ENCODE assay signal across 10 cellular contexts in the genomic region with DNA sequence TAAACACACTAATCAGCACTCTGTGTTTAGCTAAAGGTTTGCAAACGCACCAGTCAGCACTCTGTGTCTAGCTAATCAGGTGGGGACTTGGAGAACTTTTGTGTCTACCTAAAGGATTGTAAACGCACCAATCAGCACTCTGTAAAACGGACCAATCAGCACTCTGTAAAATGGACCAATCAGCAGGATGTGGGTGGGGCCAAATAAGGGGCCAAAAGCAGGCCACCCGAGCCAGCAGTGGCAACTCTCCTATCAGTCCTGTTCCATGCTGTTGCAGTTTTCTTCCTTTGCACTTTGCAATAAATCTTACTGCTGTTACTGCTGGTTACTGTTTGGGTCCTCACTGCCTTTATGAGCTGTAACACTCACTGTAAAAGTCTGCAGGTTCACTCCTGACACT. TPM values are rescaled to one million over a fixed set of nuclear protein-coding genes. Genes with fewer than 3 reads are reported as not detected.
DNase-seq lines count a peak whose midpoint lies in the region; ATAC-seq, FAIRE-seq and TF ChIP-seq lines count a peak whose summit lies in the region.
"Not testable (repeated sequence)": the region's sequence is repeated elsewhere in the genome, so short reads cannot be mapped to it uniquely, and the experiment has no call there.
"Had no signal": no experiment of that assay in that cellular context is flagged by ENCODE, and none has a peak within 500 bp of the region (broad histone marks: within the 10 kb centered on the region; RNA-seq: fewer than 3 reads in every experiment).

No MANE protein-coding gene starts in this region.

- H3K4me1 Mint-ChIP-seq in WTC11, result peaks cover 26% of the 10 kb centered on the region

- H3K27ac ChIP-seq in IMR-90 (ENCODE audit: insufficient read depth, low read length); K562 (ENCODE audit: extremely low read depth, low read depth, low read length); H1 (ENCODE audit: low read depth, low read length); testis: not testable (repeated sequence)

- H3K79me2 ChIP-seq in K562 (ENCODE audit: control insufficient read depth, insufficient read depth, low read length); H1 (ENCODE audit: control insufficient read depth in 1 of 2, insufficient read depth in 2 of 2, low read length in 2 of 2): not testable (repeated sequence)

- not testable (repeated sequence) for H3K27me3 ChIP-seq in IMR-90 (ENCODE audit: control insufficient read depth, insufficient read depth, low read length); K562 (ENCODE audit: control insufficient read depth in 2 of 2, insufficient read depth in 2 of 2, low read length in 2 of 2); H1 (replicated peaks in 1 of 4; ENCODE audit: control insufficient read depth in 3 of 4, extremely low read depth in 1 of 4, insufficient read depth in 3 of 4, low read length in 3 of 4); testis

- not testable (repeated sequence) for TF ChIP-seq EP300 in K562 (IDR thresholded peaks at IDR 0.05; ENCODE audit: low read length); H1 (IDR thresholded peaks at IDR 0.05; ENCODE audit: borderline replicate concordance in 1 of 2, low read depth in 2 of 2, low read length in 2 of 2)

- not testable (repeated sequence) for H3K9me1 ChIP-seq in IMR-90 (ENCODE audit: insufficient read depth, low read length); K562 (ENCODE audit: control insufficient read depth, insufficient read depth, low read length)

- POLR2A ChIA-PET in IMR-90 (lab: Charles Lee; ENCODE audit: unreplicated experiment); WTC11 (lab: Charles Lee): not testable (repeated sequence)
- POLR2A ChIA-PET in K562 (lab: Yijun Ruan, JAX) (interaction anchor here (0.6 to 2.0 kb wide), 4 partner anchors 8 to 641 kb away, joined by 3 to 10 read pairs (median 6); a partner anchor contains a TSS), H1 (lab: Charles Lee; ENCODE audit: partially characterized antibody) (interaction anchor here (1.1 to 2.9 kb wide), 2 partner anchors 8 to 20 kb away, joined by 3 to 15 read pairs; no protein-coding TSS in a partner anchor)

- not testable (repeated sequence) for H3K79me1 ChIP-seq in IMR-90 (ENCODE audit: low read depth in 1 of 2, low read length in 2 of 2); H1 (ENCODE audit: low read depth, low read length)

- not testable (repeated sequence) for H3K9me3 ChIP-seq in IMR-90 (ENCODE audit: control insufficient read depth, insufficient read depth, low read length); K562 (replicated peaks; ENCODE audit: control insufficient read depth, insufficient read depth, low read depth, low read length); H1 (ENCODE audit: insufficient read depth in 2 of 2, low read depth in 1 of 2, low read length in 1 of 2); testis

- not testable (repeated sequence) for H3K23ac ChIP-seq in IMR-90 (ENCODE audit: low read depth, low read length); H1 (ENCODE audit: insufficient read length)

- not testable (repeated sequence) for H2BK5ac ChIP-seq in IMR-90 (ENCODE audit: low read depth, low read length, poor library complexity, severe bottlenecking); H1 (ENCODE audit: low read depth, low read length)

- not testable (repeated sequence) for TF ChIP-seq RAD21 in IMR-90 (IDR thresholded peaks at IDR 0.05; ENCODE audit: low read length); K562 (CRISPR knock-in tag; conservative IDR thresholded peaks at IDR 0.05 in 1 of 2, IDR thresholded peaks at IDR 0.05 in 1 of 2); H1 (IDR thresholded peaks at IDR 0.05 in 1 of 2, conservative IDR thresholded peaks at IDR 0.05 in 1 of 2; ENCODE audit: low read depth in 2 of 2, low read length in 2 of 2)

- not testable (repeated sequence) for H3K9ac ChIP-seq in IMR-90 (ENCODE audit: low read depth, low read length); K562 (ENCODE audit: insufficient read depth in 1 of 2, low read depth in 2 of 2, low read length in 2 of 2); H1 (replicated peaks in 1 of 4; ENCODE audit: extremely low read depth in 1 of 4, low read depth in 3 of 4, low read length in 3 of 4)

- H3K4me1 ChIP-seq in IMR-90 (ENCODE audit: control insufficient read depth, insufficient read depth, low read length); H1 (replicated peaks in 1 of 4; ENCODE audit: control insufficient read depth in 3 of 4, insufficient read depth in 4 of 4, low read length in 3 of 4); testis: not testable (repeated sequence)
- peaks cover 11 to 18% of the 10 kb centered on the region in 2 experiments for H3K4me1 ChIP-seq in K562 (replicated peaks in 1 of 2; ENCODE audit: control insufficient read depth in 2 of 2, insufficient read depth in 2 of 2, low read length in 2 of 2)

- H2BK12ac ChIP-seq in H1 (ENCODE audit: low read depth, low read length), result not testable (repeated sequence)

- H3K56ac ChIP-seq in IMR-90 (ENCODE audit: extremely low read depth, insufficient read depth, low read length); H1 (replicated peaks; ENCODE audit: insufficient read length, low read depth, low read length): not testable (repeated sequence)

- not testable (repeated sequence) for H3K4me2 ChIP-seq in IMR-90 (ENCODE audit: low read depth, low read length); K562 (ENCODE audit: insufficient read depth, low read length); H1 (ENCODE audit: insufficient read depth in 1 of 2, low read depth in 2 of 2, low read length in 2 of 2)

- H3K9me3 Mint-ChIP-seq in WTC11, result not testable (repeated sequence)

- dilution Hi-C loops in IMR-90 (cut with HindIII; ENCODE audit: low sequenced_read_pairs, unreplicated experiment), result not testable (repeated sequence)

- not testable (repeated sequence) for H2AK5ac ChIP-seq in IMR-90 (ENCODE audit: low read depth, low read length); H1 (ENCODE audit: low read depth, low read length)

- TF ChIP-seq POLR2A in IMR-90 (IDR thresholded peaks at IDR 0.05; ENCODE audit: low read depth, low read length); K562 (conservative IDR thresholded peaks at IDR 0.05); H1 (IDR thresholded peaks at IDR 0.05; ENCODE audit: control extremely low read depth in 1 of 2, low read depth in 2 of 2, low read length in 2 of 2); testis (IDR thresholded peaks at IDR 0.05): not testable (repeated sequence)

- not testable (repeated sequence) for H2AK9ac ChIP-seq in IMR-90 (replicated peaks; ENCODE audit: low read depth, low read length, poor library complexity)

- CTCF ChIA-PET in IMR-90 (lab: Yijun Ruan, JAX); K562 (lab: Yijun Ruan, JAX; ENCODE audit: low intra/inter-chr PET ratio): not testable (repeated sequence)
- CTCF ChIA-PET in WTC11 (lab: Charles Lee) (interaction anchor here (1.1 kb wide), 1 partner anchor 18 kb away, joined by 4 read pairs; no protein-coding TSS in a partner anchor), H1 (lab: Charles Lee; ENCODE audit: partially characterized antibody) (interaction anchor here (1.1 to 1.8 kb wide), 3 partner anchors 18 to 327 kb away, joined by 4 to 9 read pairs (median 4); a partner anchor contains a TSS)

- H4K8ac ChIP-seq in IMR-90 (ENCODE audit: low read depth in 2 of 2, low read length in 2 of 2); H1 (ENCODE audit: extremely low read depth, insufficient read depth, low read length): not testable (repeated sequence)

- H2AFZ ChIP-seq in IMR-90 (replicated peaks; ENCODE audit: low read length, poor library complexity); K562 (ENCODE audit: low read depth, low read length); H1 (ENCODE audit: low read length): not testable (repeated sequence)

- DNase-seq in IMR-90; WTC11 (ENCODE audit: low spot score); K562 (ENCODE audit: extremely low read depth in 1 of 4, low spot score in 3 of 4); H1 (ENCODE audit: low read depth in 1 of 2, low spot score in 2 of 2): not testable (repeated sequence)
- DNase-seq in activated CD4-positive, alpha-beta T cell treated with anti-CD3 and anti-CD28 coated beads for 48 hours, result peak; percentile 21
- DNase-seq in cardiac septum (ENCODE audit: low spot score), result peak; percentile 63
- DNase-seq in testis, result peak; percentile 56

- 80% methylated on average over 3 of the region's 4 CpGs; no CpG with 5 or more reads in 1 of the 2 experiments for WGBS in IMR-90 (ENCODE audit: extremely low coverage in 2 of 2, insufficient read length in 1 of 2), 2 experiments
- 66% methylated on average over 4 of the region's 4 CpGs for WGBS in K562 (ENCODE audit: insufficient coverage, low coverage, missing lambda C conversion rate)
- WGBS in H1 (ENCODE audit: extremely low coverage in 1 of 2, insufficient coverage in 1 of 2, insufficient read length in 1 of 2, insufficient replicate concordance in 2 of 2, low coverage in 1 of 2, low lambda C conversion rate in 2 of 2, missing lambda C conversion rate in 1 of 2), 2 experiments, result 80% methylated on average over 4 of the region's 4 CpGs; no CpG with 5 or more reads in 1 of the 2 experiments
- 64 to 74% methylated on average over 4 of the region's 4 CpGs for WGBS in testis, 2 donors

- H3K23me2 ChIP-seq in H1 (ENCODE audit: low read depth, low read length), result not testable (repeated sequence)

- H2BK15ac ChIP-seq in IMR-90 (ENCODE audit: low read depth, low read length); H1 (ENCODE audit: low read length): not testable (repeated sequence)

- H3K4me3 ChIP-seq in IMR-90 (ENCODE audit: insufficient read depth, low read depth, low read length); K562; H1 (ENCODE audit: extremely low read depth in 1 of 4, insufficient read depth in 2 of 4, low read depth in 3 of 4, low read length in 4 of 4): not testable (repeated sequence)
- peak overlapping the region in 1 of 2 donors; percentile 28 for H3K4me3 ChIP-seq in testis

- H3K27ac Mint-ChIP-seq in WTC11, result not testable (repeated sequence)

- not testable (repeated sequence) for H2BK120ac ChIP-seq in IMR-90 (ENCODE audit: low read depth, low read length); H1 (replicated peaks; ENCODE audit: low read depth, low read length)

- intact Hi-C loops in IMR-90 (cut with micrococcal nuclease); K562 (cut with micrococcal nuclease); cardiac septum (cut with DNase I); testis (cut with DNase I; ENCODE audit: low total_unique reads): not testable (repeated sequence)

- not testable (repeated sequence) for H4K91ac ChIP-seq in IMR-90 (ENCODE audit: insufficient read depth, low read depth, low read length); H1 (replicated peaks; ENCODE audit: insufficient read length, low read length)

- H3K36me3 Mint-ChIP-seq in WTC11, result peaks cover 16% of the 10 kb centered on the region

- not testable (repeated sequence) for BruUV-seq in IMR-90 (replicated peaks; lab: Mats Ljungman, UMichigan); K562 (replicated peaks; lab: Mats Ljungman, UMichigan)

- not testable (repeated sequence) for H3K4me3 Mint-ChIP-seq in WTC11

- H4K5ac ChIP-seq in IMR-90 (ENCODE audit: low read depth, low read length); H1 (ENCODE audit: insufficient read length, low read depth, low read length): not testable (repeated sequence)

- not testable (repeated sequence) for H3K14ac ChIP-seq in IMR-90 (replicated peaks; ENCODE audit: low read depth, low read length); H1 (ENCODE audit: insufficient read length)

- FAIRE-seq in K562 (lab: Jason Lieb, UNC); H1 (lab: Jason Lieb, UNC): not testable (repeated sequence)

- not testable (repeated sequence) for ATAC-seq in IMR-90 (ENCODE audit: low read depth); WTC11
- ATAC-seq in K562, result peak; percentile 36

- H2BK20ac ChIP-seq in IMR-90 (ENCODE audit: low read depth, low read length); H1 (ENCODE audit: low read length): not testable (repeated sequence)

- in situ Hi-C loops in IMR-90 (cut with MboI; ENCODE audit: low sequenced_read_pairs), result loop anchor here (25.0 kb wide), 1 partner anchor 1254 kb away; no protein-coding TSS in a partner anchor
- in situ Hi-C loops in K562 (cut with MboI), result not testable (repeated sequence)

- not testable (repeated sequence) for H4K20me1 ChIP-seq in IMR-90 (ENCODE audit: insufficient read depth, low read length); K562 (replicated peaks; ENCODE audit: control insufficient read depth, insufficient read depth, low read length); H1 (replicated peaks in 1 of 2; ENCODE audit: control insufficient read depth in 1 of 2, insufficient read depth in 2 of 2, low read length in 2 of 2)

- not testable (repeated sequence) for TF ChIP-seq CTCF in IMR-90 (conservative IDR thresholded peaks at IDR 0.05; ENCODE audit: low read depth, low read length); WTC11 (IDR thresholded peaks at IDR 0.05); K562 (IDR thresholded peaks at IDR 0.05 in 2 of 3, conservative IDR thresholded peaks at IDR 0.05 in 1 of 3; ENCODE audit: insufficient read depth in 2 of 3, low read depth in 1 of 3, low read length in 3 of 3); H1 (IDR thresholded peaks at IDR 0.05; ENCODE audit: control extremely low read depth in 1 of 3, insufficient read depth in 1 of 3, low read depth in 1 of 3, low read length in 3 of 3); testis (IDR thresholded peaks at IDR 0.05)

- H3K4ac ChIP-seq in IMR-90 (ENCODE audit: low read depth, low read length); H1 (replicated peaks; ENCODE audit: insufficient read length, low read depth, low read length): not testable (repeated sequence)

- H3K36me3 ChIP-seq in IMR-90 (ENCODE audit: control insufficient read depth, insufficient read depth, low read length); K562 (ENCODE audit: control insufficient read depth, insufficient read depth, low read length); H1 (ENCODE audit: control insufficient read depth in 2 of 4, insufficient read depth in 4 of 4, low read length in 3 of 4); testis (ENCODE audit: low read depth, missing control alignments): not testable (repeated sequence)

- not testable (repeated sequence) for H3K18ac ChIP-seq in IMR-90 (ENCODE audit: low read depth, low read length); H1 (ENCODE audit: extremely low read depth, low read length)

- H3K27me3 Mint-ChIP-seq in WTC11 (ENCODE audit: low read depth), result not testable (repeated sequence)

RNA-seq across cellular contexts. Expression of a gene that starts 6.0 kb away (rescaled TPM):
- total RNA-seq in IMR-90 (2012; rRNA removed) (66.5 and 158 TPM in 2 replicates), WTC11 (2021) (72.7 to 82.9 TPM (median 78.0 TPM) in 3 replicates), K562 (2014; rRNA removed) (149 and 174 TPM in 2 replicates), K562 (2014; rRNA removed; fragmentation: Illumina TruSeq; extraction: Trizol) (263 and 285 TPM in 2 replicates), K562 (2015; rRNA removed; fragmentation: Illumina TruSeq; extraction: Trizol) (181 and 217 TPM in 2 replicates), K562 (2021) (211 and 214 TPM in 2 replicates), cardiac septum (92.4 TPM), testis (100 to 1,000 TPM in 1 of 2 donors, 10 to 100 TPM in 1; 91.7 to 106 TPM)
- polyA plus RNA-seq in IMR-90 (2012; rRNA removed) (80.5 and 81.4 TPM in 2 replicates), K562 (2011; rRNA removed) (247 and 349 TPM in 2 replicates), K562 (2014; fragmentation: Illumina TruSeq; extraction: Trizol) (198 and 252 TPM in 2 replicates), K562 (2014; fragmentation: Nextera tagmentation; extraction: Ambion mirVana) (100 to 1,000 TPM; 777 to 862 TPM), K562 (2014; rRNA removed) (271 and 298 TPM in 2 replicates), H1 (2011; rRNA removed) (74.4 and 109 TPM in 2 replicates), testis (ENCODE audit: insufficient read depth, low read depth, low replicate concordance) (63.8 TPM)
- 55.5 and 59.7 TPM in 2 replicates for polyA plus RNA-seq in IMR-90 (2012; cell fraction: cytosol; rRNA removed)
- 15.6 and 52.6 TPM in 2 replicates for polyA plus RNA-seq in IMR-90 (2012; cell fraction: nucleus; rRNA removed; ENCODE audit: low replicate concordance)
- 120 and 171 TPM in 2 replicates for total RNA-seq in K562 (2011; cell fraction: chromatin; rRNA removed; ENCODE audit: low replicate concordance)
- total RNA-seq in K562 (2011; cell fraction: nucleolus; rRNA removed), result 123 and 128 TPM in 2 replicates
- 191 and 263 TPM in 2 replicates for total RNA-seq in K562 (2011; cell fraction: nucleoplasm; rRNA removed)
- 133 and 189 TPM in 2 replicates for polyA plus RNA-seq in K562 (2011; cell fraction: cytosol; rRNA removed)
- 63.2 and 95.0 TPM in 2 replicates for polyA plus RNA-seq in K562 (2011; cell fraction: nucleus; rRNA removed)
- 154 and 229 TPM in 2 replicates for polyA plus RNA-seq in K562 (2012)
- 116 and 118 TPM in 2 replicates for polyA minus RNA-seq in K562 (2011; rRNA and poly(A)+ RNA removed)
- polyA minus RNA-seq in K562 (2011; cell fraction: cytosol; rRNA and poly(A)+ RNA removed), result 39.9 and 48.1 TPM in 2 replicates
- 44.7 and 82.3 TPM in 2 replicates for polyA minus RNA-seq in K562 (2011; cell fraction: nucleus; rRNA and poly(A)+ RNA removed)
- total RNA-seq in H1 (2021; fragmentation: NEBNext Ultra II Directional; extraction: Animal tissue kit (Norgen Biotek cat#: 25700)), result 83.8 and 84.6 TPM in 2 replicates
- polyA plus RNA-seq in H1 (2011; cell fraction: cytosol; rRNA removed), result 123 TPM
- polyA plus RNA-seq in H1 (2011; cell fraction: nucleus; rRNA removed), result 33.9 TPM
- 58.9 to 78.5 TPM (median 65.4 TPM) in 4 replicates for polyA plus RNA-seq in H1 (2012, experiment 1 of 2)
- 74.5 TPM for polyA plus RNA-seq in H1 (2012, experiment 2 of 2)
- 128 TPM for polyA plus RNA-seq in H1 (2013, experiment 1 of 2)
- polyA plus RNA-seq in H1 (2013, experiment 2 of 2), result 143 TPM
- polyA minus RNA-seq in H1 (2011; rRNA and poly(A)+ RNA removed), result 41.8 and 44.3 TPM in 2 replicates
- 20.8 TPM for polyA minus RNA-seq in H1 (2011; cell fraction: cytosol; rRNA and poly(A)+ RNA removed)
- polyA minus RNA-seq in H1 (2011; cell fraction: nucleus; rRNA and poly(A)+ RNA removed), result 51.4 TPM

RNA-seq across cellular contexts. Expression of a gene that starts 18.8 kb away (rescaled TPM):
- total RNA-seq in IMR-90 (2012; rRNA removed) (129 and 141 TPM in 2 replicates), WTC11 (2021) (103 to 122 TPM (median 119 TPM) in 3 replicates), K562 (2014; rRNA removed) (151 TPM in 2 replicates), K562 (2014; rRNA removed; fragmentation: Illumina TruSeq; extraction: Trizol) (213 and 225 TPM in 2 replicates), K562 (2015; rRNA removed; fragmentation: Illumina TruSeq; extraction: Trizol) (150 and 160 TPM in 2 replicates), K562 (2021) (183 and 204 TPM in 2 replicates), cardiac septum (112 TPM), testis (10 to 100 TPM; 71.3 to 83.4 TPM)
- polyA plus RNA-seq in IMR-90 (2012; rRNA removed) (170 and 175 TPM in 2 replicates), K562 (2011; rRNA removed) (319 and 402 TPM in 2 replicates), K562 (2014; fragmentation: Illumina TruSeq; extraction: Trizol) (209 and 263 TPM in 2 replicates), K562 (2014; fragmentation: Nextera tagmentation; extraction: Ambion mirVana) (100 to 1,000 TPM; 472 to 496 TPM), K562 (2014; rRNA removed) (264 and 287 TPM in 2 replicates), H1 (2011; rRNA removed) (125 and 157 TPM in 2 replicates), testis (ENCODE audit: insufficient read depth, low read depth, low replicate concordance) (90.1 TPM)
- 101 and 219 TPM in 2 replicates for polyA plus RNA-seq in IMR-90 (2012; cell fraction: cytosol; rRNA removed)
- polyA plus RNA-seq in IMR-90 (2012; cell fraction: nucleus; rRNA removed; ENCODE audit: low replicate concordance), result 81.3 and 113 TPM in 2 replicates
- 79.7 and 82.0 TPM in 2 replicates for total RNA-seq in K562 (2011; cell fraction: chromatin; rRNA removed; ENCODE audit: low replicate concordance)
- total RNA-seq in K562 (2011; cell fraction: nucleolus; rRNA removed), result 114 and 131 TPM in 2 replicates
- total RNA-seq in K562 (2011; cell fraction: nucleoplasm; rRNA removed), result 125 and 142 TPM in 2 replicates
- polyA plus RNA-seq in K562 (2011; cell fraction: cytosol; rRNA removed), result 252 and 276 TPM in 2 replicates
- 76.8 and 123 TPM in 2 replicates for polyA plus RNA-seq in K562 (2011; cell fraction: nucleus; rRNA removed)
- 226 and 283 TPM in 2 replicates for polyA plus RNA-seq in K562 (2012)
- 118 and 125 TPM in 2 replicates for polyA minus RNA-seq in K562 (2011; rRNA and poly(A)+ RNA removed)
- polyA minus RNA-seq in K562 (2011; cell fraction: cytosol; rRNA and poly(A)+ RNA removed), result 42.3 and 50.0 TPM in 2 replicates
- polyA minus RNA-seq in K562 (2011; cell fraction: nucleus; rRNA and poly(A)+ RNA removed), result 13.3 and 23.7 TPM in 2 replicates
- 111 and 116 TPM in 2 replicates for total RNA-seq in H1 (2021; fragmentation: NEBNext Ultra II Directional; extraction: Animal tissue kit (Norgen Biotek cat#: 25700))
- 175 TPM for polyA plus RNA-seq in H1 (2011; cell fraction: cytosol; rRNA removed)
- polyA plus RNA-seq in H1 (2011; cell fraction: nucleus; rRNA removed), result 75.6 TPM
- polyA plus RNA-seq in H1 (2012, experiment 1 of 2), result 93.9 to 111 TPM (median 106 TPM) in 4 replicates
- polyA plus RNA-seq in H1 (2012, experiment 2 of 2), result 161 TPM
- polyA plus RNA-seq in H1 (2013, experiment 1 of 2), result 215 TPM
- 248 TPM for polyA plus RNA-seq in H1 (2013, experiment 2 of 2)
- polyA minus RNA-seq in H1 (2011; rRNA and poly(A)+ RNA removed), result 62.0 and 73.1 TPM in 2 replicates
- polyA minus RNA-seq in H1 (2011; cell fraction: cytosol; rRNA and poly(A)+ RNA removed), result 37.1 TPM
- polyA minus RNA-seq in H1 (2011; cell fraction: nucleus; rRNA and poly(A)+ RNA removed), result 34.3 TPM

RNA-seq across cellular contexts. Expression of a gene that starts 46.9 kb away (rescaled TPM):
- 22.9 and 28.6 TPM in 2 replicates for total RNA-seq in IMR-90 (2012; rRNA removed)
- polyA plus RNA-seq in IMR-90 (2012; rRNA removed), result 16.7 and 16.9 TPM in 2 replicates
- polyA plus RNA-seq in IMR-90 (2012; cell fraction: cytosol; rRNA removed), result 3.9 and 5.4 TPM in 2 replicates
- polyA plus RNA-seq in IMR-90 (2012; cell fraction: nucleus; rRNA removed; ENCODE audit: low replicate concordance), result 2.0 and 7.9 TPM in 2 replicates
- total RNA-seq in WTC11 (2021), result 24.8 to 30.4 TPM (median 24.9 TPM) in 3 replicates
- total RNA-seq in K562 (2011; cell fraction: chromatin; rRNA removed; ENCODE audit: low replicate concordance), result 9.9 and 14.5 TPM in 2 replicates
- 10.0 and 11.4 TPM in 2 replicates for total RNA-seq in K562 (2011; cell fraction: nucleolus; rRNA removed)
- 8.3 and 10.3 TPM in 2 replicates for total RNA-seq in K562 (2011; cell fraction: nucleoplasm; rRNA removed)
- 50.0 and 52.4 TPM in 2 replicates for total RNA-seq in K562 (2014; rRNA removed)
- total RNA-seq in K562 (2014; rRNA removed; fragmentation: Illumina TruSeq; extraction: Trizol), result 87.0 and 95.7 TPM in 2 replicates
- 87.3 and 90.9 TPM in 2 replicates for total RNA-seq in K562 (2015; rRNA removed; fragmentation: Illumina TruSeq; extraction: Trizol)
- 52.4 and 56.5 TPM in 2 replicates for total RNA-seq in K562 (2021)
- polyA plus RNA-seq in K562 (2011; rRNA removed), result 49.0 and 69.7 TPM in 2 replicates
- polyA plus RNA-seq in K562 (2011; cell fraction: cytosol; rRNA removed), result 16.3 and 22.3 TPM in 2 replicates
- 16.1 and 17.8 TPM in 2 replicates for polyA plus RNA-seq in K562 (2011; cell fraction: nucleus; rRNA removed)
- polyA plus RNA-seq in K562 (2012), result 28.9 and 46.1 TPM in 2 replicates
- 85.9 and 108 TPM in 2 replicates for polyA plus RNA-seq in K562 (2014; fragmentation: Illumina TruSeq; extraction: Trizol)
- 100 to 1,000 TPM; 189 to 200 TPM for polyA plus RNA-seq in K562 (2014; fragmentation: Nextera tagmentation; extraction: Ambion mirVana)
- 63.5 and 64.4 TPM in 2 replicates for polyA plus RNA-seq in K562 (2014; rRNA removed)
- 31.3 and 35.1 TPM in 2 replicates for polyA minus RNA-seq in K562 (2011; rRNA and poly(A)+ RNA removed)
- polyA minus RNA-seq in K562 (2011; cell fraction: cytosol; rRNA and poly(A)+ RNA removed), result 9.4 and 11.9 TPM in 2 replicates
- 6.9 and 11.3 TPM in 2 replicates for polyA minus RNA-seq in K562 (2011; cell fraction: nucleus; rRNA and poly(A)+ RNA removed)
- 43.6 and 46.4 TPM in 2 replicates for total RNA-seq in H1 (2021; fragmentation: NEBNext Ultra II Directional; extraction: Animal tissue kit (Norgen Biotek cat#: 25700))
- 13.2 and 19.7 TPM in 2 replicates for polyA plus RNA-seq in H1 (2011; rRNA removed)
- 29.5 TPM for polyA plus RNA-seq in H1 (2011; cell fraction: cytosol; rRNA removed)
- polyA plus RNA-seq in H1 (2011; cell fraction: nucleus; rRNA removed), result 9.4 TPM
- 27.5 to 47.3 TPM (median 30.5 TPM) in 4 replicates for polyA plus RNA-seq in H1 (2012, experiment 1 of 2)
- 4.3 TPM for polyA plus RNA-seq in H1 (2012, experiment 2 of 2)
- polyA plus RNA-seq in H1 (2013, experiment 1 of 2), result 61.5 TPM
- 61.8 TPM for polyA plus RNA-seq in H1 (2013, experiment 2 of 2)
- polyA minus RNA-seq in H1 (2011; rRNA and poly(A)+ RNA removed), result 13.7 and 16.1 TPM in 2 replicates
- polyA minus RNA-seq in H1 (2011; cell fraction: cytosol; rRNA and poly(A)+ RNA removed), result 9.0 TPM
- polyA minus RNA-seq in H1 (2011; cell fraction: nucleus; rRNA and poly(A)+ RNA removed), result 14.9 TPM
- total RNA-seq in cardiac septum, result 9.3 TPM
- 10 to 100 TPM; 11.0 to 12.5 TPM for total RNA-seq in testis
- 9.5 TPM for polyA plus RNA-seq in testis (ENCODE audit: insufficient read depth, low read depth, low replicate concordance)

RNA-seq across cellular contexts. Expression of a gene that starts 47.2 kb away (rescaled TPM):
- total RNA-seq in IMR-90 (2012; rRNA removed) (not detected in 2 replicates), WTC11 (2021) (0.42 to 1.8 TPM (median 0.50 TPM) in 3 replicates), K562 (2014; rRNA removed) (6.7 and 11.7 TPM in 2 replicates), K562 (2014; rRNA removed; fragmentation: Illumina TruSeq; extraction: Trizol) (11.1 and 14.9 TPM in 2 replicates), K562 (2015; rRNA removed; fragmentation: Illumina TruSeq; extraction: Trizol) (7.4 and 10.8 TPM in 2 replicates), K562 (2021) (10.5 TPM in 2 replicates), cardiac septum (1.7 TPM), testis (10 to 100 TPM in 1 of 2 donors, 1 to 10 TPM in 1; 7.9 to 14.3 TPM)
- polyA plus RNA-seq in IMR-90 (2012; rRNA removed) (0.31 TPM in 1 of 2 replicates, not detected in the other), K562 (2011; rRNA removed) (11.8 and 14.0 TPM in 2 replicates), K562 (2014; fragmentation: Illumina TruSeq; extraction: Trizol) (12.3 and 12.9 TPM in 2 replicates), K562 (2014; fragmentation: Nextera tagmentation; extraction: Ambion mirVana) (10 to 100 TPM; 27.6 to 37.0 TPM), K562 (2014; rRNA removed) (9.1 and 10.7 TPM in 2 replicates), H1 (2011; rRNA removed) (1.5 and 3.1 TPM in 2 replicates), testis (ENCODE audit: insufficient read depth, low read depth, low replicate concordance) (21.7 TPM)
- polyA plus RNA-seq in IMR-90 (2012; cell fraction: cytosol; rRNA removed), result 0.47 TPM in 1 of 2 replicates, not detected in the other
- 0.40 TPM in 1 of 2 replicates, not detected in the other for polyA plus RNA-seq in IMR-90 (2012; cell fraction: nucleus; rRNA removed; ENCODE audit: low replicate concordance)
- total RNA-seq in K562 (2011; cell fraction: chromatin; rRNA removed; ENCODE audit: low replicate concordance), result 1.6 and 1.8 TPM in 2 replicates
- total RNA-seq in K562 (2011; cell fraction: nucleolus; rRNA removed), result 1.8 and 2.5 TPM in 2 replicates
- total RNA-seq in K562 (2011; cell fraction: nucleoplasm; rRNA removed), result 1.5 and 4.0 TPM in 2 replicates
- 6.8 and 13.2 TPM in 2 replicates for polyA plus RNA-seq in K562 (2011; cell fraction: cytosol; rRNA removed)
- 3.6 and 7.2 TPM in 2 replicates for polyA plus RNA-seq in K562 (2011; cell fraction: nucleus; rRNA removed)
- polyA plus RNA-seq in K562 (2012), result 6.7 and 8.1 TPM in 2 replicates
- polyA minus RNA-seq in K562 (2011; rRNA and poly(A)+ RNA removed), result 6.4 and 6.5 TPM in 2 replicates
- 3.1 TPM in 1 of 2 replicates, not detected in the other for polyA minus RNA-seq in K562 (2011; cell fraction: cytosol; rRNA and poly(A)+ RNA removed)
- polyA minus RNA-seq in K562 (2011; cell fraction: nucleus; rRNA and poly(A)+ RNA removed), result 1.4 TPM in 1 of 2 replicates, not detected in the other
- total RNA-seq in H1 (2021; fragmentation: NEBNext Ultra II Directional; extraction: Animal tissue kit (Norgen Biotek cat#: 25700)), result 1.1 and 1.5 TPM in 2 replicates
- 2.4 TPM for polyA plus RNA-seq in H1 (2011; cell fraction: cytosol; rRNA removed)
- 0.78 TPM for polyA plus RNA-seq in H1 (2011; cell fraction: nucleus; rRNA removed)
- 1.4 to 2.0 TPM (median 1.7 TPM) in 4 replicates for polyA plus RNA-seq in H1 (2012, experiment 1 of 2)
- polyA plus RNA-seq in H1 (2012, experiment 2 of 2), result 1.9 TPM
- polyA plus RNA-seq in H1 (2013, experiment 1 of 2), result 3.5 TPM
- polyA plus RNA-seq in H1 (2013, experiment 2 of 2), result 2.7 TPM
- polyA minus RNA-seq in H1 (2011; rRNA and poly(A)+ RNA removed), result 0.63 TPM in 1 of 2 replicates, not detected in the other
- not detected for polyA minus RNA-seq in H1 (2011; cell fraction: cytosol; rRNA and poly(A)+ RNA removed)
- not detected for polyA minus RNA-seq in H1 (2011; cell fraction: nucleus; rRNA and poly(A)+ RNA removed)
- total RNA-seq: Calu3; CD4-positive, alpha-beta T cell; CD8-positive, alpha-beta T cell had no signal
